Comparison of ENCODE assay signal across 23 cellular contexts in genomic region chr1:236025836-236026235, GRCh38. TPM values are rescaled to one million over a fixed set of nuclear protein-coding genes. Genes with fewer than 3 reads are reported as not detected.
"Had no signal": no experiment of that assay in that cellular context is flagged by ENCODE, and none has a peak within 500 bp of the region (broad histone marks: within the 10 kb centered on the region; RNA-seq: fewer than 3 reads in every experiment).

No MANE protein-coding gene starts in this region.

- H3K27ac ChIP-seq: cardiac muscle cell, PC-9 had no signal

- H3K27me3 Mint-ChIP-seq: activated CD4-positive, alpha-beta memory T cell treated with anti-CD3 and anti-CD28 coated beads for 36 hours; activated CD4-positive, alpha-beta T cell treated with anti-CD3 and anti-CD28 coated beads, Interleukin-2, amount 10 ng/mL, durations not matched to agents 7 days and 5 days; activated naive CD8-positive, alpha-beta T cell; activated T-helper 17 cell treated with anti-CD3 and anti-CD28 coated beads, Interleukin-2, amount 50 U/mL, for 72 hours had no signal

- H3K27me3 ChIP-seq: cardiac muscle cell had no signal

- H3K9me3 Mint-ChIP-seq: activated CD4-positive, alpha-beta memory T cell treated with anti-CD3 and anti-CD28 coated beads for 36 hours; activated CD4-positive, alpha-beta T cell treated with anti-CD3 and anti-CD28 coated beads, Interleukin-2, amount 10 ng/mL, durations not matched to agents 7 days and 5 days; activated naive CD4-positive, alpha-beta T cell treated with anti-CD3 and anti-CD28 coated beads for 36 hours; activated T-cell treated with anti-CD3 and anti-CD28 coated beads, Interleukin-2, amount 50 U/mL, for 4 hours; activated T-helper 17 cell treated with anti-CD3 and anti-CD28 coated beads, Interleukin-2, amount 50 U/mL, for 72 hours; brain; T-helper 1 cell treated with Interleukin-12 subunit alpha and Interleukin-12 subunit beta and Interleukin-4 antibody, amounts not matched to agents 30 μg/mL and 1 μg/mL, for 36 hours had no signal

- FAIRE-seq: astrocyte had no signal

- H3K4me2 ChIP-seq: PC-9 had no signal

- H3K4me1 Mint-ChIP-seq: activated T-helper 17 cell treated with anti-CD3 and anti-CD28 coated beads, Interleukin-2, amount 50 U/mL, for 72 hours had no signal

- ATAC-seq: activated T-cell treated with anti-CD3 and anti-CD28 coated beads, Interleukin-2, amount 50 U/mL, for 4 hours had no signal

- DNase-seq: activated CD4-positive, alpha-beta memory T cell treated with anti-CD3 and anti-CD28 coated beads for 36 hours; activated CD4-positive, alpha-beta T cell treated with anti-CD3 and anti-CD28 coated beads, Interleukin-2, amount 10 ng/mL, durations not matched to agents 7 days and 5 days; activated CD4-positive, CD25-positive, alpha-beta regulatory T cell treated with anti-CD3 and anti-CD28 coated beads, Interleukin-2, amount 50 U/mL, for 72 hours; activated CD8-positive, alpha-beta memory T cell treated with anti-CD3 and anti-CD28 coated beads for 24 hours; activated gamma-delta T cell; activated naive CD4-positive, alpha-beta T cell treated with anti-CD3 and anti-CD28 coated beads for 36 hours; activated T-cell treated with anti-CD3 and anti-CD28 coated beads, Interleukin-2, amount 50 U/mL, for 4 hours; amygdala; KG1; NCI-H1048; NCI-H146; NCI-H187 treated with DMSO at 0.1 percent for 48 hours; NCI-H2081 treated with DMSO at 0.1 percent for 48 hours; NCI-H446; NCI-H524; PC-9; SHP77 treated with DMSO at 0.1 percent for 48 hours had no signal

- H3K27ac Mint-ChIP-seq: activated CD4-positive, alpha-beta memory T cell treated with anti-CD3 and anti-CD28 coated beads for 36 hours; activated CD4-positive, alpha-beta T cell treated with anti-CD3 and anti-CD28 coated beads, Interleukin-2, amount 10 ng/mL, durations not matched to agents 7 days and 5 days; activated naive CD4-positive, alpha-beta T cell treated with anti-CD3 and anti-CD28 coated beads for 36 hours; activated naive CD8-positive, alpha-beta T cell; activated T-helper 17 cell treated with anti-CD3 and anti-CD28 coated beads, Interleukin-2, amount 50 U/mL, for 72 hours; brain; T-helper 1 cell treated with Interleukin-12 subunit alpha and Interleukin-12 subunit beta and Interleukin-4 antibody, amounts not matched to agents 30 μg/mL and 1 μg/mL, for 36 hours had no signal

- H3K4me3 ChIP-seq: cardiac muscle cell, PC-9 had no signal

- H2AFZ ChIP-seq: PC-9 had no signal

- H3K4me3 Mint-ChIP-seq: activated CD4-positive, alpha-beta memory T cell treated with anti-CD3 and anti-CD28 coated beads for 36 hours; activated CD4-positive, alpha-beta T cell treated with anti-CD3 and anti-CD28 coated beads, Interleukin-2, amount 10 ng/mL, durations not matched to agents 7 days and 5 days; activated naive CD4-positive, alpha-beta T cell treated with anti-CD3 and anti-CD28 coated beads for 36 hours; activated naive CD8-positive, alpha-beta T cell; activated T-cell treated with anti-CD3 and anti-CD28 coated beads, Interleukin-2, amount 50 U/mL, for 4 hours; activated T-helper 17 cell treated with anti-CD3 and anti-CD28 coated beads, Interleukin-2, amount 50 U/mL, for 72 hours; brain; T-helper 1 cell treated with Interleukin-12 subunit alpha and Interleukin-12 subunit beta and Interleukin-4 antibody, amounts not matched to agents 30 μg/mL and 1 μg/mL, for 36 hours had no signal

RNA-seq across cellular contexts. Expression of gene NID1, which starts 39.1 kb away (rescaled TPM):
- total RNA-seq: PC-9 had no signal
